25 cellular contexts compared by ENCODE assay signal in genomic region chr6:2085657-2086056, GRCh38.
"Had no signal": no experiment of that assay in that cellular context is flagged by ENCODE, and none has a peak within 500 bp of the region (broad histone marks: within the 10 kb centered on the region; RNA-seq: fewer than 3 reads in every experiment).

No MANE protein-coding gene starts in this region.

- H3K4me3 Mint-ChIP-seq: activated CD4-positive, alpha-beta memory T cell treated with anti-CD3 and anti-CD28 coated beads for 36 hours; activated naive CD4-positive, alpha-beta T cell treated with anti-CD3 and anti-CD28 coated beads, Interleukin-2, amount 10 ng/mL, durations not matched to agents 7 days and 5 days; activated T-cell treated with anti-CD3 and anti-CD28 coated beads, Interleukin-2, amount 50 U/mL, for 72 hours; immature natural killer cell; naive thymus-derived CD4-positive, alpha-beta T cell; neural crest cell; stimulated activated memory B cell treated with anti-CD40 and anti-IgM and Interleukin-4, amounts not matched to agents 10 μg/mL and 1 μg/mL and 100 μg/mL, for 72 hours had no signal

- H3K27ac ChIP-seq: cardiac muscle cell, hepatocyte, lower lobe of right lung, right lobe of liver, skin epidermis, stomach, suprapubic skin, upper lobe of left lung had no signal

- H3K4me1 ChIP-seq: lower lobe of right lung, right lobe of liver, suprapubic skin, upper lobe of left lung had no signal

- H3K27ac Mint-ChIP-seq: activated CD4-positive, alpha-beta memory T cell treated with anti-CD3 and anti-CD28 coated beads for 36 hours; activated naive CD4-positive, alpha-beta T cell treated with anti-CD3 and anti-CD28 coated beads, Interleukin-2, amount 10 ng/mL, durations not matched to agents 7 days and 5 days; activated T-cell treated with anti-CD3 and anti-CD28 coated beads, Interleukin-2, amount 50 U/mL, for 72 hours; immature natural killer cell; naive thymus-derived CD4-positive, alpha-beta T cell; stimulated activated memory B cell treated with anti-CD40 and anti-IgM and Interleukin-4, amounts not matched to agents 10 μg/mL and 1 μg/mL and 100 μg/mL, for 72 hours had no signal

- H3K36me3 ChIP-seq: cardiac muscle cell, lower lobe of right lung, right lobe of liver, stomach, suprapubic skin, upper lobe of left lung had no signal

- H3K27me3 ChIP-seq: cardiac muscle cell, hepatocyte, right lobe of liver, stomach, suprapubic skin, upper lobe of left lung had no signal

- H3K27me3 Mint-ChIP-seq: activated CD4-positive, alpha-beta memory T cell treated with anti-CD3 and anti-CD28 coated beads for 36 hours; activated naive CD4-positive, alpha-beta T cell treated with anti-CD3 and anti-CD28 coated beads, Interleukin-2, amount 10 ng/mL, durations not matched to agents 7 days and 5 days; stimulated activated memory B cell treated with anti-CD40 and anti-IgM and Interleukin-4, amounts not matched to agents 10 μg/mL and 1 μg/mL and 100 μg/mL, for 72 hours had no signal

- H3K9me3 ChIP-seq: lower lobe of right lung, right lobe of liver, stomach, suprapubic skin, upper lobe of left lung had no signal

- H3K4me3 ChIP-seq: cardiac muscle cell, hepatocyte, lower lobe of right lung, right lobe of liver, skin epidermis, stomach, suprapubic skin, upper lobe of left lung had no signal

- DNase-seq: activated CD4-positive, alpha-beta memory T cell treated with anti-CD3 and anti-CD28 coated beads for 36 hours; activated CD4-positive, alpha-beta T cell treated with anti-CD3 and anti-CD28 coated beads for 48 hours; activated effector memory CD4-positive, alpha-beta T cell treated with Interleukin-2 at 50 U/mL for 16 hours; activated naive CD4-positive, alpha-beta T cell treated with anti-CD3 and anti-CD28 coated beads, Interleukin-2, amount 10 ng/mL, durations not matched to agents 7 days and 5 days; activated T-cell treated with anti-CD3 and anti-CD28 coated beads, Interleukin-2, amount 50 U/mL, for 72 hours; amygdala; cortex of kidney; erythroblast; glutamatergic neuron; immature natural killer cell; lower lobe of right lung; naive thymus-derived CD4-positive, alpha-beta T cell; occipital lobe; right lobe of liver; stimulated activated CD4-positive, alpha-beta T cell treated with anti-CD3 and anti-CD28 coated beads, Interleukin-15, amount 100 ng/mL, for 24 hours; stomach; T-helper 2 cell; upper lobe of left lung had no signal

- ATAC-seq: activated T-cell treated with anti-CD3 and anti-CD28 coated beads, Interleukin-2, amount 50 U/mL, for 72 hours; left lobe of liver; lower lobe of right lung; naive thymus-derived CD4-positive, alpha-beta T cell; right lobe of liver; stimulated activated memory B cell treated with anti-CD40 and anti-IgM and Interleukin-4, amounts not matched to agents 10 μg/mL and 1 μg/mL and 100 μg/mL, for 72 hours had no signal

- H3K79me2 ChIP-seq: hepatocyte had no signal

- H3K9me3 Mint-ChIP-seq: activated naive CD4-positive, alpha-beta T cell treated with anti-CD3 and anti-CD28 coated beads, Interleukin-2, amount 10 ng/mL, durations not matched to agents 7 days and 5 days; activated T-cell treated with anti-CD3 and anti-CD28 coated beads, Interleukin-2, amount 50 U/mL, for 72 hours; neural crest cell had no signal

- H2AFZ ChIP-seq: hepatocyte had no signal
